ENCODE assay signal across 12 cellular contexts in the genomic region with DNA sequence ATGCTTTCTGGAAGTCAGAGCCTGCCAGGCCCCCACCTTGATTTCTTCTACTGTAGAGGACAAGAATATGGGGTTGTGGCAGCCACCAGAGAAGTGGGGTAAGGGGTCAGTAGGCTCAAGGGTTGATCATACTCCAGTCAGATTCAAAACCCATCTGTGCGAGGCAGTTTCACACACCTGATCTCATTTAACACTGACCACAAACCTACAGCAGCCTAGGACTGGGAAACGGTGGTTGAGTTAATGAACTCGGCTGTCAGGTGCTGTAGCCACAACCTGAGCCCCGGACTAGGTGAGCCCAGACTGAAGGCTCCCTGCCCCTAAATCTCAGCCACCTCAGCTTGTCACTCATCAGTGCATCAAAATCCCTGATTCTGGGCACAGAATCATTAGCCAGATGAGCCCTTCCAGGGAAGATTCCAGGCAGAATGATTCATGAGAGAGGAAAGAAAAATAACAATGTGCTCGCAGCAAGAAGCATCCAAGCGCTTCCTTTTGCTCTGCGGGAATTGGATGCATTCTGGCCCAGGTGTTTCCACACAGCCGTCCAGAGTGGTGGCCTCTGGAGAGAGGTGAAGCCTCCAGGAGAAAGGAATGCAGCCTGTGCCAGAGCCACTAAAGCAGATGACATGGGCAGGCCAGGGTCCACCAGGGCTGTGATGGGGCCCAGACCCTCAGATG.
DNase-seq lines count a peak whose midpoint lies in the region; ATAC-seq and TF ChIP-seq lines count a peak whose summit lies in the region.
"Had no signal": no experiment of that assay in that cellular context is flagged by ENCODE, and none has a peak within 500 bp of the region (broad histone marks: within the 10 kb centered on the region; RNA-seq: fewer than 3 reads in every experiment).

No MANE protein-coding gene starts in this region.

- peaks cover 0 to 17% (median 14%) of the 10 kb centered on the region in 10 experiments; a peak in 15 of 20 replicates for H3K4me1 ChIP-seq in BLaER1 treated with 17β-estradiol and CSF1 and Interleukin-3, amounts not matched to agents 10 nM and 100 nM

- no peaks in the 10 kb centered on the region for H3K27me3 ChIP-seq in BLaER1 treated with 17β-estradiol and CSF1 and Interleukin-3, amounts not matched to agents 10 nM and 100 nM
- H3K27me3 ChIP-seq in WERI-Rb-1 (ENCODE audit: insufficient read depth, low read depth, severe bottlenecking) = no peaks in the 10 kb centered on the region
- H3K27me3 ChIP-seq: sigmoid colon had no signal

- BruUV-seq in Calu3 (replicated peaks; lab: Mats Ljungman, UMichigan) = no TSS peak

- CTCF ChIA-PET in Calu3 (lab: Charles Lee) = no interaction called here

- no peaks in the 10 kb centered on the region for H3K27me3 Mint-ChIP-seq in Calu3 (ENCODE audit: unreplicated experiment)

- peak overlapping the region in 4 of 11 experiments; percentile 17 to 45 (median 28); a peak in 4 of 22 replicates for H3K27ac ChIP-seq in BLaER1 treated with 17β-estradiol and CSF1 and Interleukin-3, amounts not matched to agents 10 nM and 100 nM
- no peak overlapping the region for H3K27ac ChIP-seq in WERI-Rb-1
- H3K27ac ChIP-seq: sigmoid colon had no signal

- peaks cover 17% of the 10 kb centered on the region for H3K9me3 Mint-ChIP-seq in Calu3 (ENCODE audit: low read depth, unreplicated experiment)

- peak; percentile 51 for DNase-seq in cerebellar cortex (ENCODE audit: low spot score)
- no peak for DNase-seq in WERI-Rb-1
- DNase-seq in Ammon's horn (ENCODE audit: low spot score) = no peak
- no peak for DNase-seq in Calu3
- DNase-seq in HuH-7.5 (ENCODE audit: low spot score) = no peak
- DNase-seq: activated naive CD4-positive, alpha-beta T cell treated with anti-CD3 and anti-CD28 coated beads, Interleukin-2, amount 50 U/mL, for 16 hours; IMR-90; left ventricle myocardium superior; sigmoid colon had no signal

- no peak for TF ChIP-seq CTCF in WERI-Rb-1 (IDR thresholded peaks at IDR 0.05; ENCODE audit: low read depth, low read length)
- TF ChIP-seq CTCF in Calu3 (IDR thresholded peaks at IDR 0.05; ENCODE audit: unreplicated experiment) = no peak

- no peak overlapping the region for H3K27ac Mint-ChIP-seq in Calu3 (ENCODE audit: unreplicated experiment)

- ATAC-seq in GM19463 (IDR thresholded peaks at IDR 0.05; ENCODE audit: unreplicated experiment) (peak; percentile 80), HG03095 (IDR thresholded peaks at IDR 0.05; ENCODE audit: unreplicated experiment) (peak; percentile 84)
- ATAC-seq: left ventricle myocardium superior had no signal

- H3K36me3 Mint-ChIP-seq in Calu3 (ENCODE audit: insufficient read depth, unreplicated experiment) = no peaks in the 10 kb centered on the region

- no peak overlapping the region for H3K9ac ChIP-seq in BLaER1 treated with 17β-estradiol and CSF1 and Interleukin-3, amounts not matched to agents 10 nM and 100 nM

- peaks cover 0 to 15% (median 6%) of the 10 kb centered on the region in 11 experiments; a peak in 6 of 22 replicates for H3K36me3 ChIP-seq in BLaER1 treated with 17β-estradiol and CSF1 and Interleukin-3, amounts not matched to agents 10 nM and 100 nM
- no peaks in the 10 kb centered on the region; the same call in 1 of the 2 replicates for H3K36me3 ChIP-seq in WERI-Rb-1
- H3K36me3 ChIP-seq: sigmoid colon had no signal

- intact Hi-C loops in Calu3 (cut with micrococcal nuclease; ENCODE audit: unreplicated experiment) = no loop called here

- H3K4me3 ChIP-seq in BLaER1 treated with 17β-estradiol and CSF1 and Interleukin-3, amounts not matched to agents 10 nM and 100 nM = no peak overlapping the region
- H3K4me3 ChIP-seq in WERI-Rb-1 (ENCODE audit: low read depth, low read length) = no peak overlapping the region
- H3K4me3 ChIP-seq: sigmoid colon had no signal

- H3K4me1 Mint-ChIP-seq in Calu3 (ENCODE audit: low read depth, unreplicated experiment) = peaks cover 14% of the 10 kb centered on the region

- peaks cover 54 to 68% (median 62%) of the 10 kb centered on the region in 11 experiments for H3K9me3 ChIP-seq in BLaER1 treated with 17β-estradiol and CSF1 and Interleukin-3, amounts not matched to agents 10 nM and 100 nM (replicated peaks in 1 of 11)
- H3K9me3 ChIP-seq in WERI-Rb-1 (ENCODE audit: severe bottlenecking) = peaks cover 5% of the 10 kb centered on the region

- H4K20me1 ChIP-seq in BLaER1 treated with 17β-estradiol and CSF1 and Interleukin-3, amounts not matched to agents 10 nM and 100 nM = no peaks in the 10 kb centered on the region

- H3K4me3 Mint-ChIP-seq in Calu3 (ENCODE audit: low read depth, unreplicated experiment) = no peak overlapping the region

- peak overlapping the region in 9 of 11 experiments; percentile 21 to 71 (median 51); a peak in 15 of 22 replicates for H3K4me2 ChIP-seq in BLaER1 treated with 17β-estradiol and CSF1 and Interleukin-3, amounts not matched to agents 10 nM and 100 nM
